ENCODE assay signal across 9 cellular contexts in genomic region chr22:32389685-32390084, GRCh38. TPM values are rescaled to one million over a fixed set of nuclear protein-coding genes. Genes with fewer than 3 reads are reported as not detected.
A peak's percentile ranks its signal among the peaks of the same experiment; 100 is the strongest.
DNase-seq lines count a peak whose midpoint lies in the region; ATAC-seq, FAIRE-seq and TF ChIP-seq lines count a peak whose summit lies in the region.
"Had no signal": no experiment of that assay in that cellular context is flagged by ENCODE, and none has a peak within 500 bp of the region (broad histone marks: within the 10 kb centered on the region; RNA-seq: fewer than 3 reads in every experiment).

No MANE protein-coding gene starts in this region.

- H3K4me3 ChIP-seq in BJ (ENCODE audit: low read depth, low read length) (no peak overlapping the region), WI38 (ENCODE audit: low read depth, low read length) (no peak overlapping the region), kidney (ENCODE audit: low read length in 2 of 2) (no peak overlapping the region)
- H3K4me3 ChIP-seq: right atrium auricular region had no signal

- intact Hi-C loops in kidney (cut with DNase I) = no loop called here

- no peak for FAIRE-seq in kidney (lab: Jason Lieb, UNC)

- CTCF ChIA-PET in BJ (lab: Yijun Ruan, JAX) = interaction anchor here (1.0 to 1.4 kb wide), 5 partner anchors 10 to 22 kb away, joined by 3 to 6 read pairs (median 3); partner anchors contain the start of gene RTCB

- no peaks in the 10 kb centered on the region for H3K9me3 ChIP-seq in kidney (ENCODE audit: control insufficient read depth in 1 of 2, low read length in 2 of 2)
- H3K9me3 ChIP-seq: right atrium auricular region had no signal

- no peak for ATAC-seq in GM21529 (IDR thresholded peaks at IDR 0.05; ENCODE audit: unreplicated experiment)

- in situ Hi-C loops in GM13977 (cut with MboI; ENCODE audit: low pct_unique_long_range_greater_than_20kb, low sequenced_read_pairs, unreplicated experiment) = no loop called here

- no peak for DNase-seq in BJ (ENCODE audit: low read depth)
- no peak for DNase-seq in GM13977 (ENCODE audit: low spot score)
- DNase-seq in kidney = no peak
- no peak for DNase-seq in NOMO-1 treated with dmso at 0.1 percent for 144 hours (lab: John Stamatoyannopoulos, UW; ENCODE audit: unreplicated experiment)
- no peak for DNase-seq in SKM-1 (lab: John Stamatoyannopoulos, UW; ENCODE audit: unreplicated experiment)
- DNase-seq in UCSD-AML1 (lab: John Stamatoyannopoulos, UW; ENCODE audit: unreplicated experiment) = no peak

- no peaks in the 10 kb centered on the region for H3K4me1 ChIP-seq in kidney (ENCODE audit: control insufficient read depth in 1 of 2, insufficient read depth in 1 of 2, low read depth in 1 of 2, low read length in 2 of 2)
- H3K4me1 ChIP-seq: right atrium auricular region had no signal

- POLR2A ChIA-PET in BJ (lab: Charles Lee) = no interaction called here

- no peak overlapping the region for H3K27ac ChIP-seq in kidney (ENCODE audit: low read depth in 2 of 2, low read length in 2 of 2)
- H3K27ac ChIP-seq: right atrium auricular region had no signal

- no peak overlapping the region for H3K9ac ChIP-seq in kidney (ENCODE audit: low read length in 2 of 2)

- H3K36me3 ChIP-seq in BJ (ENCODE audit: control insufficient read depth, insufficient read depth, low read length) (peaks cover 17% of the 10 kb centered on the region), kidney (ENCODE audit: control insufficient read depth in 1 of 2, insufficient read depth in 2 of 2, low read length in 2 of 2) (peaks cover 28 to 43% of the 10 kb centered on the region in 2 donors)

- H3K27me3 ChIP-seq in BJ (ENCODE audit: control insufficient read depth, insufficient read depth, low read length) = no peaks in the 10 kb centered on the region
- H3K27me3 ChIP-seq: right atrium auricular region had no signal

- TF ChIP-seq CTCF in BJ (IDR thresholded peaks at IDR 0.05; ENCODE audit: insufficient read depth, low read depth, low read length) (peak; percentile 47), GM13977 (IDR thresholded peaks at IDR 0.05; ENCODE audit: extremely low read depth, insufficient read depth, missing control alignments) (peak; percentile 46), WI38 (IDR thresholded peaks at IDR 0.05; ENCODE audit: low read depth, low read length) (peak; percentile 39), kidney (IDR thresholded peaks at IDR 0.05; ENCODE audit: borderline replicate concordance, extremely low read depth, insufficient read depth) (peak; percentile 21)

RNA-seq across cellular contexts. Expression of gene RTCB, which starts 22.4 kb away (rescaled TPM):
- 119 and 134 TPM in 2 replicates for polyA plus RNA-seq in BJ (2011; rRNA removed)
- 45.5 and 62.2 TPM in 2 replicates for polyA minus RNA-seq in BJ (2011; rRNA and poly(A)+ RNA removed)
- 69.7 TPM for total RNA-seq in kidney
- 82.4 TPM for polyA plus RNA-seq in kidney (ENCODE audit: insufficient read depth, low read depth, low replicate concordance)

RNA-seq across cellular contexts. Expression of gene RFPL3, which starts 32.0 kb away (rescaled TPM):
- polyA plus RNA-seq in BJ (2011; rRNA removed) (not detected in 2 replicates), kidney (ENCODE audit: insufficient read depth, low read depth, low replicate concordance) (not detected)
- polyA minus RNA-seq in BJ (2011; rRNA and poly(A)+ RNA removed) = not detected in 2 replicates
- not detected for total RNA-seq in kidney
- total RNA-seq: right atrium auricular region had no signal
